Comparison of ENCODE assay signal across 12 cellular contexts in genomic region chr1:28243685-28244439, GRCh38. TPM values are rescaled to one million over a fixed set of nuclear protein-coding genes. Genes with fewer than 3 reads are reported as not detected.
DNase-seq lines count a peak whose midpoint lies in the region; ATAC-seq and TF ChIP-seq lines count a peak whose summit lies in the region.
"Had no signal": no experiment of that assay in that cellular context is flagged by ENCODE, and none has a peak within 500 bp of the region (broad histone marks: within the 10 kb centered on the region; RNA-seq: fewer than 3 reads in every experiment).

No MANE protein-coding gene starts in this region.

- H3K27ac Mint-ChIP-seq in activated T-cell treated with anti-CD3 and anti-CD28 coated beads, Interleukin-2, amount 50 U/mL, for 24 hours: peak overlapping the region; percentile 88
- peak overlapping the region; percentile 92 to 95 for H3K27ac Mint-ChIP-seq in T-cell

- no peak overlapping the region for H2BK5ac ChIP-seq in mesendoderm (ENCODE audit: low read length)

- H3K36me3 Mint-ChIP-seq in activated T-cell treated with anti-CD3 and anti-CD28 coated beads, Interleukin-2, amount 50 U/mL, for 24 hours (ENCODE audit: low read depth): peaks cover 7% of the 10 kb centered on the region
- no peaks in the 10 kb centered on the region for H3K36me3 Mint-ChIP-seq in T-cell

- peaks cover 50% of the 10 kb centered on the region for H3K4me1 Mint-ChIP-seq in activated T-cell treated with anti-CD3 and anti-CD28 coated beads, Interleukin-2, amount 50 U/mL, for 24 hours (ENCODE audit: low read depth)
- peaks cover 44 to 54% (median 53%) of the 10 kb centered on the region in 3 donors for H3K4me1 Mint-ChIP-seq in T-cell

- POLR2A ChIA-PET in T-cell (lab: Charles Lee): interaction anchor here (0.6 to 4.6 kb wide), 7 partner anchors 8 to 1552 kb away, joined by 3 to 37 read pairs (median 3); partner anchors contain the start of gene ATP5IF1 (in 1 of the 2)
- POLR2A ChIA-PET in GM10248 (lab: Yijun Ruan, JAX): interaction anchor here (3.7 kb wide), 1 partner anchor 9 kb away, joined by 25 read pairs; the partner anchor contains the start of gene ATP5IF1

- no peak overlapping the region for H3K56ac ChIP-seq in mesendoderm (ENCODE audit: low read length)

- no peak overlapping the region for H3K18ac ChIP-seq in mesendoderm (ENCODE audit: low read length)

- no peak overlapping the region for H4K5ac ChIP-seq in mesendoderm (ENCODE audit: low read length)

- peak overlapping the region; percentile 20 for H3K4me3 Mint-ChIP-seq in activated T-cell treated with anti-CD3 and anti-CD28 coated beads, Interleukin-2, amount 50 U/mL, for 24 hours
- H3K4me3 Mint-ChIP-seq in T-cell: peak overlapping the region; percentile 13 to 72 (median 44)

- H4K8ac ChIP-seq in mesendoderm (ENCODE audit: low read depth, low read length): no peak overlapping the region

- peak; percentile 22 for TF ChIP-seq POLR2A in erythroblast (IDR thresholded peaks at IDR 0.05; ENCODE audit: low read length)
- no peak for TF ChIP-seq POLR2A in esophagus muscularis mucosa (IDR thresholded peaks at IDR 0.05; ENCODE audit: low read depth)

- H3K27me3 Mint-ChIP-seq in activated T-cell treated with anti-CD3 and anti-CD28 coated beads, Interleukin-2, amount 50 U/mL, for 24 hours: no peaks in the 10 kb centered on the region
- H3K27me3 Mint-ChIP-seq in T-cell: no peaks in the 10 kb centered on the region

- CTCF ChIA-PET in T-cell (lab: Charles Lee): interaction anchor here in 1 of 2 donors (0.6 to 0.8 kb wide), 2 partner anchors 154 to 1564 kb away, joined by 3 read pairs; no protein-coding TSS in a partner anchor
- CTCF ChIA-PET in GM10248 (lab: Yijun Ruan, JAX): interaction anchor here (0.6 to 1.3 kb wide), 7 partner anchors 8 to 379 kb away, joined by 3 to 7 read pairs (median 3); partner anchors contain the start of gene ATP5IF1

- DNase-seq in activated T-cell treated with anti-CD3 and anti-CD28 coated beads, Interleukin-2, amount 50 U/mL, for 24 hours: no peak
- DNase-seq in activated T-cell treated with anti-CD3 and anti-CD28 coated beads, Interleukin-2, amount 50 U/mL, for 48 hours: no peak
- no peak for DNase-seq in T-cell
- no peak for DNase-seq in erythroblast (lab: John Stamatoyannopoulos, UW)
- peak; percentile 90 for DNase-seq in renal cortical epithelial cell (ENCODE audit: low read depth)
- DNase-seq in mesendoderm: no peak
- no peak for DNase-seq in esophagus muscularis mucosa (ENCODE audit: extremely low spot score)
- DNase-seq in GM10248 (ENCODE audit: extremely low spot score): no peak
- DNase-seq: aorta; NCI-H1436; stimulated activated CD4-positive, alpha-beta T cell treated with anti-CD3 and anti-CD28 coated beads, Interleukin-12 subunit alpha, Interleukin-12 subunit beta, amount 100 ng/mL, for 4 hours had no signal

- no peak overlapping the region for H2BK120ac ChIP-seq in mesendoderm (ENCODE audit: low read depth, low read length)

- no peak overlapping the region for H3K9ac ChIP-seq in mesendoderm (ENCODE audit: low read length)

- no peaks in the 10 kb centered on the region for H3K79me2 ChIP-seq in mesendoderm (ENCODE audit: control insufficient read depth, insufficient read depth, low read length)

- H3K27ac ChIP-seq in mesendoderm (ENCODE audit: low read depth, low read length) (no peak overlapping the region), esophagus muscularis mucosa (replicated peaks in 1 of 4) (no peak overlapping the region)
- H3K27ac ChIP-seq: VCaP had no signal

- H3K4me1 ChIP-seq in mesendoderm (ENCODE audit: control insufficient read depth, low read depth, low read length) (no peaks in the 10 kb centered on the region), esophagus muscularis mucosa (peaks cover 16 to 25% (median 20%) of the 10 kb centered on the region in 4 donors)

- H2AK5ac ChIP-seq in mesendoderm (ENCODE audit: low read length): no peak overlapping the region

- H3K23ac ChIP-seq in mesendoderm (ENCODE audit: low read length): no peak overlapping the region

- intact Hi-C loops in esophagus muscularis mucosa (cut with DNase I): no loop called here

- TF ChIP-seq EP300 in esophagus muscularis mucosa (IDR thresholded peaks at IDR 0.05): no peak

- TF ChIP-seq CTCF in esophagus muscularis mucosa (IDR thresholded peaks at IDR 0.05) (no peak), GM10248 (IDR thresholded peaks at IDR 0.05; ENCODE audit: control extremely low read depth, extremely low read depth, low read depth, missing control alignments) (no peak)

- H3K27me3 ChIP-seq in mesendoderm (ENCODE audit: insufficient read depth, low read length, poor library complexity) (no peaks in the 10 kb centered on the region), esophagus muscularis mucosa (no peaks in the 10 kb centered on the region)

- no peak overlapping the region for H3K4me3 ChIP-seq in mesendoderm (ENCODE audit: low read length)
- no peak overlapping the region for H3K4me3 ChIP-seq in esophagus muscularis mucosa

- no peak overlapping the region for H3K4me2 ChIP-seq in mesendoderm (ENCODE audit: low read length)

- no peak overlapping the region for H3K4ac ChIP-seq in mesendoderm (ENCODE audit: low read depth, low read length)

- no peaks in the 10 kb centered on the region for H3K79me1 ChIP-seq in mesendoderm (ENCODE audit: low read length)

- H2BK15ac ChIP-seq in mesendoderm (replicated peaks; ENCODE audit: low read depth): no peak overlapping the region

- no peaks in the 10 kb centered on the region for H3K9me3 ChIP-seq in esophagus muscularis mucosa

- WGBS in mesendoderm (ENCODE audit: extremely low coverage, insufficient coverage, low lambda C conversion rate): no CpG with 5 or more reads among the region's 3 CpGs
- 80% methylated on average over 3 of the region's 3 CpGs for WGBS in esophagus muscularis mucosa

- H3K36me3 ChIP-seq in mesendoderm (ENCODE audit: control insufficient read depth, insufficient read depth, low read length) (no peaks in the 10 kb centered on the region), esophagus muscularis mucosa (no peaks in the 10 kb centered on the region)

- H3K9me3 Mint-ChIP-seq in activated T-cell treated with anti-CD3 and anti-CD28 coated beads, Interleukin-2, amount 50 U/mL, for 24 hours: no peaks in the 10 kb centered on the region
- no peaks in the 10 kb centered on the region for H3K9me3 Mint-ChIP-seq in T-cell

- ATAC-seq in T-cell (replicated peaks in 1 of 4): no peak

RNA-seq across cellular contexts. Expression of gene ATP5IF1, which starts 7.9 kb away (rescaled TPM):
- total RNA-seq in T-cell (100 to 1,000 TPM in 1 of 5 donors, 10 to 100 TPM in 4; 74.4 to 106 (median 93.5) TPM), renal cortical epithelial cell (168 and 205 TPM in 2 replicates), esophagus muscularis mucosa (100 to 1,000 TPM; 125 to 174 (median 126) TPM)
- polyA plus RNA-seq in mesendoderm (2013, experiment 1 of 2): 620 TPM
- 625 TPM for polyA plus RNA-seq in mesendoderm (2013, experiment 2 of 2)

RNA-seq across cellular contexts. Expression of gene DNAJC8, which starts 11.0 kb away (rescaled TPM):
- total RNA-seq in T-cell (10 to 100 TPM; 61.8 to 68.0 (median 67.2) TPM), renal cortical epithelial cell (70.0 and 71.1 TPM in 2 replicates), esophagus muscularis mucosa (10 to 100 TPM; 60.9 to 83.0 (median 73.0) TPM)
- 156 TPM for polyA plus RNA-seq in mesendoderm (2013, experiment 1 of 2)
- 156 TPM for polyA plus RNA-seq in mesendoderm (2013, experiment 2 of 2)

RNA-seq across cellular contexts. Expression of gene SESN2, which starts 15.5 kb away (rescaled TPM):
- total RNA-seq in T-cell (10 to 100 TPM in 1 of 5 donors, 1 to 10 TPM in 4; 7.1 to 11.9 (median 8.6) TPM), renal cortical epithelial cell (35.4 and 42.1 TPM in 2 replicates), esophagus muscularis mucosa (10 to 100 TPM in 3 of 4 donors, 1 to 10 TPM in 1; 7.5 to 16.4 (median 11.9) TPM)
- polyA plus RNA-seq in mesendoderm (2013, experiment 1 of 2): 19.5 TPM
- polyA plus RNA-seq in mesendoderm (2013, experiment 2 of 2): 19.7 TPM
